8 cellular contexts compared by ENCODE assay signal in the genomic region with DNA sequence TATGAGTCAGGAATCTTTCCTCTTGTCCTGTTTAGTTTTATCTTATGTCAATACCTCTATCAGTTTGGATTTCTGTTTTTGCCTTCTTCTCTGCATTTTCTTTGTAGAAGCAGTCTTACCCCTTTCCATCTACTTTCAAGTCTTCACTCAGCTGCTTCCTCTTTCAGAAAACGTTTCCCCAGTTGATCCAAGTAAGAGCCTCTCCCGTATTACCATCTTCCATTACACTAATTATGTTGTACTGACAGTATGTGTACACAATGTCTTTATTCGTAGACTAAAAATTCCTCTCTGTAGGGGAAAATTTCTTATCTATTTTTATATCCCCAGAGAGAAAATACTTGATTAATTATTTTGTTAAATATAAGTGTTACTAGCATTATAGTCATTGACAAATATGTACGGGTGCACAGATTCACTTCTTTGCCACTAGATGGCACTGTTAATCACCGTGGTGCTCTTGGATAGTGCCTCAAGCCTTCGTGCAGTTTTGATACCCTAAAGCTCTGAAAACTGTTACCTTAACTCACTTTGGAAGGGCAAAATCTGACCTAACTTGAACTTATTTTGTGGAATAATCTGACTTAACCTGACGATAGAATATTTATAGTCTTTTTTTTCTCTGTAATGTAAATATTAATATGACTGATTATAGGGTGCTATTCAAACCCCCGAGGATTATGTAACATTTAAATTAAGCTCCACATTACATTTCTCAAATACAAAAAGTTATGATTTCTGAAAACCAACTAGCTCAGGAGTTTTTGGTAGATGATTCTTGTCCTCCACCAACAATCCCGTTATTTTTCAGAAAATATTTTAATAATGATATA.
A peak's percentile ranks its signal among the peaks of the same experiment; 100 is the strongest.
DNase-seq lines count a peak whose midpoint lies in the region; ATAC-seq and TF ChIP-seq lines count a peak whose summit lies in the region.

No MANE protein-coding gene starts in this region.

- H3K4me1 Mint-ChIP-seq in activated T-helper 2 cell treated with anti-CD3 and anti-CD28 coated beads, Interferon-gamma antibody, Interleukin-2, Interleukin-4, amounts not matched to agents 10 μg/mL and 5 μg/mL and 100 μg/mL, durations not matched to agents 14 hours and 24 hours and 36 hours (ENCODE audit: low read depth), result peaks cover 2% of the 10 kb centered on the region

- H3K4me3 Mint-ChIP-seq in activated T-helper 2 cell treated with anti-CD3 and anti-CD28 coated beads, Interferon-gamma antibody, Interleukin-2, Interleukin-4, amounts not matched to agents 10 μg/mL and 5 μg/mL and 100 μg/mL, durations not matched to agents 14 hours and 24 hours and 36 hours (ENCODE audit: low read depth), result no peak overlapping the region

- no peaks in the 10 kb centered on the region for H3K9me3 Mint-ChIP-seq in activated T-helper 2 cell treated with anti-CD3 and anti-CD28 coated beads, Interferon-gamma antibody, Interleukin-2, Interleukin-4, amounts not matched to agents 10 μg/mL and 5 μg/mL and 100 μg/mL, durations not matched to agents 14 hours and 24 hours and 36 hours

- H3K36me3 Mint-ChIP-seq in activated T-helper 2 cell treated with anti-CD3 and anti-CD28 coated beads, Interferon-gamma antibody, Interleukin-2, Interleukin-4, amounts not matched to agents 10 μg/mL and 5 μg/mL and 100 μg/mL, durations not matched to agents 14 hours and 24 hours and 36 hours (ENCODE audit: low read depth), result no peaks in the 10 kb centered on the region

- H3K27me3 Mint-ChIP-seq in activated T-helper 2 cell treated with anti-CD3 and anti-CD28 coated beads, Interferon-gamma antibody, Interleukin-2, Interleukin-4, amounts not matched to agents 10 μg/mL and 5 μg/mL and 100 μg/mL, durations not matched to agents 14 hours and 24 hours and 36 hours (ENCODE audit: low read depth), result peaks cover 11% of the 10 kb centered on the region

- DNase-seq in stimulated activated CD8-positive, alpha-beta memory T cell treated with anti-CD3 and anti-CD28 coated beads, Interleukin-12 subunit alpha, Interleukin-12 subunit beta, amount 100 ng/mL, for 1 hour (ENCODE audit: low read depth), result peak; percentile 8
- no peak for DNase-seq in stimulated activated CD8-positive, alpha-beta memory T cell treated with anti-CD3 and anti-CD28 coated beads, Interleukin-4, amount 100 ng/mL, for 48 hours
- DNase-seq in Peyer's patch, result peak in 1 of 3 donors; percentile 70
- DNase-seq in dorsolateral prefrontal cortex, result peak in 2 of 10 donors; percentile 18 to 30
- DNase-seq in medulla oblongata (ENCODE audit: extremely low spot score), result peak; percentile 74
- DNase-seq in activated T-helper 2 cell treated with anti-CD3 and anti-CD28 coated beads, Interferon-gamma antibody, Interleukin-2, Interleukin-4, amounts not matched to agents 10 μg/mL and 5 μg/mL and 100 μg/mL, durations not matched to agents 14 hours and 24 hours and 36 hours (ENCODE audit: low spot score), result no peak

- H3K27ac Mint-ChIP-seq in activated T-helper 2 cell treated with anti-CD3 and anti-CD28 coated beads, Interferon-gamma antibody, Interleukin-2, Interleukin-4, amounts not matched to agents 10 μg/mL and 5 μg/mL and 100 μg/mL, durations not matched to agents 14 hours and 24 hours and 36 hours, result no peak overlapping the region

- TF ChIP-seq POLR2A in Peyer's patch (IDR thresholded peaks at IDR 0.05), result no peak

- no peaks in the 10 kb centered on the region for H3K9me3 ChIP-seq in Peyer's patch

- peak; percentile 99 for ATAC-seq in GM21526 (IDR thresholded peaks at IDR 0.05; ENCODE audit: low FRiP score, unreplicated experiment)
- peak; percentile 99 for ATAC-seq in HG03571 (IDR thresholded peaks at IDR 0.05; ENCODE audit: unreplicated experiment)

- no peaks in the 10 kb centered on the region for H3K4me1 ChIP-seq in Peyer's patch

- H3K36me3 ChIP-seq in Peyer's patch, result no peaks in the 10 kb centered on the region

- H3K4me3 ChIP-seq in Peyer's patch (no peak overlapping the region), dorsolateral prefrontal cortex (no peak overlapping the region)

- H3K27me3 ChIP-seq in Peyer's patch, result no peaks in the 10 kb centered on the region
- H3K27me3 ChIP-seq in dorsolateral prefrontal cortex, result no peaks in the 10 kb centered on the region

- no peak overlapping the region for H3K27ac ChIP-seq in Peyer's patch
- H3K27ac ChIP-seq in dorsolateral prefrontal cortex, result no peak overlapping the region

- intact Hi-C loops in dorsolateral prefrontal cortex (cut with DNase I), result loop anchor here (5.0 to 10.0 kb wide), 3 partner anchors 154 to 654 kb away; no protein-coding TSS in a partner anchor
- intact Hi-C loops in activated T-helper 2 cell treated with anti-CD3 and anti-CD28 coated beads, Interferon-gamma antibody, Interleukin-2, Interleukin-4, amounts not matched to agents 10 μg/mL and 5 μg/mL and 100 μg/mL, durations not matched to agents 14 hours and 24 hours and 36 hours (cut with micrococcal nuclease), result loop anchor here (1.0 to 5.0 kb wide), 3 partner anchors 52 to 657 kb away; no protein-coding TSS in a partner anchor

- TF ChIP-seq CTCF in Peyer's patch (IDR thresholded peaks at IDR 0.05), result peak; percentile 57 to 90 (median 84)
- TF ChIP-seq CTCF in dorsolateral prefrontal cortex (IDR thresholded peaks at IDR 0.05 in 54 of 56, conservative IDR thresholded peaks at IDR 0.05 in 2 of 56; ENCODE audit: low read depth in 1 of 56, partially characterized antibody in 56 of 56), result peak; percentile 71 to 97 (median 87)

Comparison
In these comparisons a context has a peak if more than half of its experiments do, and no peak if none do; other contexts are left out.
1. DNase-seq: peak in stimulated activated CD8-positive, alpha-beta memory T cell treated with anti-CD3 and anti-CD28 coated beads, Interleukin-12 subunit alpha, Interleukin-12 subunit beta, amount 100 ng/mL, for 1 hour (single experiment) and medulla oblongata (single experiment); none in stimulated activated CD8-positive, alpha-beta memory T cell treated with anti-CD3 and anti-CD28 coated beads, Interleukin-4, amount 100 ng/mL, for 48 hours (single experiment) and activated T-helper 2 cell treated with anti-CD3 and anti-CD28 coated beads, Interferon-gamma antibody, Interleukin-2, Interleukin-4, amounts not matched to agents 10 μg/mL and 5 μg/mL and 100 μg/mL, durations not matched to agents 14 hours and 24 hours and 36 hours (single experiment).